Comparison of ENCODE assay signal across 8 cellular contexts in genomic region chr1:43073490-43074230, GRCh38.
DNase-seq lines count a peak whose midpoint lies in the region; ATAC-seq and TF ChIP-seq lines count a peak whose summit lies in the region.

No MANE protein-coding gene starts in this region.

- no peaks in the 10 kb centered on the region for H3K9me2 ChIP-seq in OCI-LY1 (ENCODE audit: low read depth, low read length)

- no peaks in the 10 kb centered on the region for H3K9me3 ChIP-seq in OCI-LY1 (ENCODE audit: low read length)

- H4K20me1 ChIP-seq in OCI-LY1 (ENCODE audit: insufficient read depth, low read length): no peaks in the 10 kb centered on the region

- no peak overlapping the region for H2AFZ ChIP-seq in OCI-LY1 (ENCODE audit: low read length)

- no peak for ATAC-seq in GM19455 (IDR thresholded peaks at IDR 0.05; ENCODE audit: unreplicated experiment)

- H3K4me1 ChIP-seq in OCI-LY1 (ENCODE audit: insufficient read depth, low read length, severe bottlenecking): peaks cover 13% of the 10 kb centered on the region

- no peak overlapping the region for H3K4me2 ChIP-seq in OCI-LY1 (ENCODE audit: low read length)

- H3K36me3 ChIP-seq in OCI-LY1 (ENCODE audit: insufficient read depth, low read length): no peaks in the 10 kb centered on the region

- H3K27ac ChIP-seq in OCI-LY1 (ENCODE audit: low read depth, low read length, poor library complexity, severe bottlenecking): no peak overlapping the region

- in situ Hi-C loops in Caki2 (cut with HindIII; ENCODE audit: low pct_unique_long_range_greater_than_20kb, low sequenced_read_pairs): no loop called here

- no peaks in the 10 kb centered on the region for H3K79me2 ChIP-seq in OCI-LY1 (ENCODE audit: insufficient read depth, low read length)

- H3K4me3 ChIP-seq in OCI-LY1 (ENCODE audit: low read depth, low read length, poor library complexity, severe bottlenecking): no peak overlapping the region
- no peak overlapping the region for H3K4me3 ChIP-seq in epithelial cell of proximal tubule (ENCODE audit: low read depth, low read length)

- DNase-seq in Caki2 (ENCODE audit: low read depth) (peak; percentile 68), HuH-7.5 (ENCODE audit: low spot score) (peak; percentile 68), epithelial cell of proximal tubule (ENCODE audit: low read depth) (peak; percentile 10), myocyte (ENCODE audit: low read depth) (peak; percentile 79)
- DNase-seq in activated CD8-positive, alpha-beta memory T cell treated with anti-CD3 and anti-CD28 coated beads, Interleukin-2, amount 50 U/mL, for 4 hours: peak; percentile 75
- DNase-seq in stimulated activated CD8-positive, alpha-beta memory T cell treated with anti-CD3 and anti-CD28 coated beads, Interleukin-7, amount 100 ng/mL, for 1 hour (ENCODE audit: low read depth in 2 of 2): peak; percentile 46 to 57

- no peak overlapping the region for H3K9ac ChIP-seq in OCI-LY1 (ENCODE audit: low read length)

- TF ChIP-seq CTCF in OCI-LY1 (IDR thresholded peaks at IDR 0.05; ENCODE audit: low read length) (peak; percentile 90), epithelial cell of proximal tubule (conservative IDR thresholded peaks at IDR 0.05; ENCODE audit: low read depth, low read length) (peak; percentile 86)

- H3F3A ChIP-seq in OCI-LY1 (ENCODE audit: insufficient read depth, low read length): no peaks in the 10 kb centered on the region

- no peaks in the 10 kb centered on the region for H3K27me3 ChIP-seq in OCI-LY1 (ENCODE audit: insufficient read depth, low read length)

Comparison
In these comparisons a context has a peak if more than half of its experiments do, and no peak if none do; other contexts are left out.
1. DNase-seq: peak in every context shown above with its lines; median percentile 79 in myocyte; 75 in activated CD8-positive, alpha-beta memory T cell treated with anti-CD3 and anti-CD28 coated beads, Interleukin-2, amount 50 U/mL, for 4 hours; 68 in Caki2; 68 in HuH-7.5; 52 in stimulated activated CD8-positive, alpha-beta memory T cell treated with anti-CD3 and anti-CD28 coated beads, Interleukin-7, amount 100 ng/mL, for 1 hour; 10 in epithelial cell of proximal tubule.